Comparison of ENCODE assay signal across 21 cellular contexts in genomic region chr1:194071200-194071599, GRCh38.
"Had no signal": no experiment of that assay in that cellular context is flagged by ENCODE, and none has a peak within 500 bp of the region (broad histone marks: within the 10 kb centered on the region; RNA-seq: fewer than 3 reads in every experiment).

No MANE protein-coding gene starts in this region.

- H3K36me3 ChIP-seq: adrenal gland, gastroesophageal sphincter, prostate gland, tibial nerve, uterus had no signal

- H3K4me1 Mint-ChIP-seq: activated CD4-positive, alpha-beta T cell treated with anti-CD3 and anti-CD28 coated beads, Interleukin-2, amount 10 ng/mL, durations not matched to agents 24 days and 14 days; activated naive CD4-positive, alpha-beta T cell treated with anti-CD3 and anti-CD28 coated beads, Interleukin-2, amount 50 U/mL, for 24 hours; neural crest cell had no signal

- H3K9me3 ChIP-seq: adrenal gland, gastroesophageal sphincter, prostate gland, tibial nerve, uterus had no signal

- H3K4me3 Mint-ChIP-seq: activated CD4-positive, alpha-beta T cell treated with anti-CD3 and anti-CD28 coated beads, Interleukin-2, amount 10 ng/mL, durations not matched to agents 24 days and 14 days; activated CD8-positive, alpha-beta T cell treated with anti-CD3 and anti-CD28 coated beads, Interleukin-2, amount 10 ng/mL, durations not matched to agents 7 days and 5 days; activated naive CD4-positive, alpha-beta T cell treated with anti-CD3 and anti-CD28 coated beads, Interleukin-2, amount 50 U/mL, for 24 hours; neural crest cell had no signal

- DNase-seq: activated CD4-positive, alpha-beta T cell treated with anti-CD3 and anti-CD28 coated beads, Interleukin-2, amount 10 ng/mL, durations not matched to agents 24 days and 14 days; activated CD4-positive, CD25-positive, alpha-beta regulatory T cell; activated CD8-positive, alpha-beta memory T cell treated with anti-CD3 and anti-CD28 coated beads, Interleukin-2, amount 50 U/mL, for 4 hours; activated CD8-positive, alpha-beta T cell treated with anti-CD3 and anti-CD28 coated beads, Interleukin-2, amount 10 ng/mL, durations not matched to agents 7 days and 5 days; activated effector memory CD4-positive, alpha-beta T cell treated with anti-CD3 and anti-CD28 coated beads, Interleukin-2, amount 50 U/mL, for 16 hours; activated T-cell treated with anti-CD3 and anti-CD28 coated beads, Interleukin-2, amount 50 U/mL, for 48 hours; adrenal gland; dorsolateral prefrontal cortex; mammary epithelial cell; right cardiac atrium; small intestine; stimulated activated CD4-positive, alpha-beta T cell treated with anti-CD3 and anti-CD28 coated beads, Interleukin-4, amount 100 ng/mL, for 4 hours; stimulated activated CD8-positive, alpha-beta memory T cell treated with anti-CD3 and anti-CD28 coated beads, Interleukin-4, amount 100 ng/mL, for 48 hours; stimulated activated naive CD4-positive, alpha-beta T cell treated with Interleukin-2 at 50 U/mL for 16 hours; substantia nigra; uterus had no signal

- H3K27ac ChIP-seq: adrenal gland, dorsolateral prefrontal cortex, gastroesophageal sphincter, prostate gland, tibial nerve, uterus had no signal

- H3K4me1 ChIP-seq: adrenal gland, gastroesophageal sphincter, prostate gland, tibial nerve had no signal

- H3K4me3 ChIP-seq: adrenal gland, dorsolateral prefrontal cortex, gastroesophageal sphincter, prostate gland, tibial nerve, uterus had no signal

- H3K27me3 Mint-ChIP-seq: activated CD4-positive, alpha-beta T cell treated with anti-CD3 and anti-CD28 coated beads, Interleukin-2, amount 10 ng/mL, durations not matched to agents 24 days and 14 days; activated naive CD4-positive, alpha-beta T cell treated with anti-CD3 and anti-CD28 coated beads, Interleukin-2, amount 50 U/mL, for 24 hours had no signal

- H3K9me3 Mint-ChIP-seq: neural crest cell had no signal

- H3K27me3 ChIP-seq: adrenal gland, dorsolateral prefrontal cortex, gastroesophageal sphincter, tibial nerve, uterus had no signal

- H3K27ac Mint-ChIP-seq: activated CD4-positive, alpha-beta T cell treated with anti-CD3 and anti-CD28 coated beads, Interleukin-2, amount 10 ng/mL, durations not matched to agents 24 days and 14 days; activated CD8-positive, alpha-beta T cell treated with anti-CD3 and anti-CD28 coated beads, Interleukin-2, amount 10 ng/mL, durations not matched to agents 7 days and 5 days; activated naive CD4-positive, alpha-beta T cell treated with anti-CD3 and anti-CD28 coated beads, Interleukin-2, amount 50 U/mL, for 24 hours had no signal
